In the genomic region with DNA sequence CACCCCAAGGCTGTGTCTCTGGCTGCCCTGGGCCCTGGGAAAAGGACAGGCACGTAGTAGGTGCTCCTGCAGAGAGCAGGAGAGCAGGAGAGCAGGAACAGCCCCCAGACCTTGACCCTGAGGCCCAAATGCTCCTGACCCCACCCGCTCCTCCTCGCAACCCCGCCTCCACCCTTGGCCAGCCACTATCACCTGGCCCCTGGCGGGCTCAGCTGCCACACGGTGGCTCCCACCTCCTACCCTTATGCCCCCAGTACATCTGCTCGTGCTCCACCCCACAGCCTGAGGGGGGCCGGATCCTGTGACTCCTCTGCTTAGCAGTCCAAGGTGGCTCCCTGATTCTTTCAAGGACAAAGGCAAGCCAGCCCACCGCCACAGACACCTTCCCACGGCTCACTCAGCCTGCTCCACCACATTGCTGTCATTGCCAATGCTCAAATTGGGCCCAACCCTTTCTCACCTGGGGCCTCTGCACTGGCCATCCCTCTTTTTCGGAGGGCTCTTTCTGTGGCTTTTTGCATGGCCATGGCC, we compare ENCODE assay signal across 24 cellular contexts. TPM values are rescaled to one million over a fixed set of nuclear protein-coding genes. Genes with fewer than 3 reads are reported as not detected.
DNase-seq lines count a peak whose midpoint lies in the region; ATAC-seq, FAIRE-seq and TF ChIP-seq lines count a peak whose summit lies in the region.
"Had no signal": no experiment of that assay in that cellular context is flagged by ENCODE, and none has a peak within 500 bp of the region (broad histone marks: within the 10 kb centered on the region; RNA-seq: fewer than 3 reads in every experiment).

No MANE protein-coding gene starts in this region.

- no peak for TF ChIP-seq CTCF in H1 (IDR thresholded peaks at IDR 0.05; ENCODE audit: control extremely low read depth in 1 of 3, insufficient read depth in 1 of 3, low read depth in 1 of 3, low read length in 3 of 3)
- TF ChIP-seq CTCF in smooth muscle cell (IDR thresholded peaks at IDR 0.05; ENCODE audit: borderline replicate concordance, insufficient read depth, poor library complexity, severe bottlenecking): no peak
- no peak for TF ChIP-seq CTCF in thyroid gland (IDR thresholded peaks at IDR 0.05)

- TF ChIP-seq RAD21 in H1 (IDR thresholded peaks at IDR 0.05 in 1 of 2, conservative IDR thresholded peaks at IDR 0.05 in 1 of 2; ENCODE audit: low read depth in 2 of 2, low read length in 2 of 2): no peak

- intact Hi-C loops in thyroid gland (cut with DNase I): no loop called here

- H2AFZ ChIP-seq in H1 (ENCODE audit: low read length): no peak overlapping the region
- H2AFZ ChIP-seq in smooth muscle cell (ENCODE audit: low read depth): no peak overlapping the region

- POLR2A ChIA-PET in H1 (lab: Charles Lee; ENCODE audit: partially characterized antibody): interaction anchor here (0.9 kb wide), 2 partner anchors 14 to 209 kb away, joined by 3 read pairs; no protein-coding TSS in a partner anchor

- no peak overlapping the region for H3K56ac ChIP-seq in H1 (replicated peaks; ENCODE audit: insufficient read length, low read depth, low read length)

- H3K23me2 ChIP-seq in H1 (ENCODE audit: low read depth, low read length): no peaks in the 10 kb centered on the region

- no peak overlapping the region for H2BK20ac ChIP-seq in H1 (ENCODE audit: low read length)

- peak overlapping the region; percentile 18; the same call in 1 of the 2 replicates for H2BK5ac ChIP-seq in H1 (ENCODE audit: low read depth, low read length)

- no peak overlapping the region for H3K27ac ChIP-seq in H1 (ENCODE audit: low read depth, low read length)
- H3K27ac ChIP-seq in smooth muscle cell (ENCODE audit: low read depth): peak overlapping the region; percentile 97
- H3K27ac ChIP-seq in thyroid gland: no peak overlapping the region
- H3K27ac ChIP-seq: 22Rv1, body of pancreas, neutrophil had no signal

- CTCF ChIA-PET in H1 (lab: Charles Lee; ENCODE audit: partially characterized antibody): interaction anchor here (1.2 to 1.9 kb wide), 2 partner anchors 19 kb away, joined by 3 to 11 read pairs; partner anchors contain the start of gene BGN

- H3K4me3 ChIP-seq in H1 (ENCODE audit: extremely low read depth in 1 of 4, insufficient read depth in 2 of 4, low read depth in 3 of 4, low read length in 4 of 4) (no peak overlapping the region), smooth muscle cell (no peak overlapping the region), thyroid gland (replicated peaks in 1 of 3) (no peak overlapping the region)
- H3K4me3 ChIP-seq: body of pancreas had no signal

- no peaks in the 10 kb centered on the region for H3K9me3 ChIP-seq in H1 (ENCODE audit: insufficient read depth in 2 of 2, low read depth in 1 of 2, low read length in 1 of 2)
- H3K9me3 ChIP-seq in smooth muscle cell (replicated peaks; ENCODE audit: low read depth): no peaks in the 10 kb centered on the region
- H3K9me3 ChIP-seq in thyroid gland: no peaks in the 10 kb centered on the region
- H3K9me3 ChIP-seq: BE2C, body of pancreas, neutrophil had no signal

- no peaks in the 10 kb centered on the region for H3F3A ChIP-seq in smooth muscle cell (ENCODE audit: low read depth)

- H4K91ac ChIP-seq in H1 (replicated peaks; ENCODE audit: insufficient read length, low read length): no peak overlapping the region

- ATAC-seq in GM19455 (IDR thresholded peaks at IDR 0.05; ENCODE audit: unreplicated experiment) (no peak), HG02885 (IDR thresholded peaks at IDR 0.05; ENCODE audit: poor library complexity, unreplicated experiment) (no peak)
- ATAC-seq: activated T-cell treated with anti-CD3 and anti-CD28 coated beads, Interleukin-2, amount 50 U/mL, for 72 hours; body of pancreas; left colon had no signal

- no peak overlapping the region for H3K4ac ChIP-seq in H1 (replicated peaks; ENCODE audit: insufficient read length, low read depth, low read length)

- WGBS in H1 (ENCODE audit: extremely low coverage in 1 of 2, insufficient coverage in 1 of 2, insufficient read length in 1 of 2, insufficient replicate concordance in 2 of 2, low coverage in 1 of 2, low lambda C conversion rate in 2 of 2, missing lambda C conversion rate in 1 of 2), 2 experiments: 100% methylated on average over 3 of the region's 11 CpGs; no CpG with 5 or more reads in 1 of the 2 experiments
- WGBS in smooth muscle cell (ENCODE audit: low lambda C conversion rate): 64% methylated on average over 8 of the region's 11 CpGs
- WGBS in thyroid gland, 2 donors: 87 to 95% methylated on average over 10 of the region's 11 CpGs

- no peak overlapping the region for H2BK120ac ChIP-seq in H1 (replicated peaks; ENCODE audit: low read depth, low read length)

- no peak for FAIRE-seq in H1 (lab: Jason Lieb, UNC)
- FAIRE-seq: GM19239, RCC 7860 had no signal

- 0 out of 2 replicates have a peak overlapping the region, but pooled peaks have one; percentile 9 for H2AK5ac ChIP-seq in H1 (ENCODE audit: low read depth, low read length)

- H3K4me1 ChIP-seq in H1 (replicated peaks in 1 of 4; ENCODE audit: control insufficient read depth in 3 of 4, insufficient read depth in 4 of 4, low read length in 3 of 4) (peaks cover 0 to 17% (median 5%) of the 10 kb centered on the region in 4 experiments; a peak in 3 of 7 replicates), smooth muscle cell (ENCODE audit: low read depth) (no peaks in the 10 kb centered on the region), thyroid gland (peaks cover 0 to 5% of the 10 kb centered on the region in 2 donors)

- no peak overlapping the region for H4K8ac ChIP-seq in H1 (ENCODE audit: extremely low read depth, insufficient read depth, low read length)

- no peak overlapping the region; the same call in 1 of the 2 replicates for H2BK12ac ChIP-seq in H1 (ENCODE audit: low read depth, low read length)

- no peak overlapping the region for H3K9ac ChIP-seq in H1 (replicated peaks in 1 of 4; ENCODE audit: extremely low read depth in 1 of 4, low read depth in 3 of 4, low read length in 3 of 4)
- peak overlapping the region; percentile 29 for H3K9ac ChIP-seq in smooth muscle cell (ENCODE audit: low read depth)

- H3K79me1 ChIP-seq in H1 (ENCODE audit: low read depth, low read length): no peaks in the 10 kb centered on the region

- no peak overlapping the region for H4K5ac ChIP-seq in H1 (ENCODE audit: insufficient read length, low read depth, low read length)

- no peak overlapping the region for H3K14ac ChIP-seq in H1 (ENCODE audit: insufficient read length)

- H3K27me3 ChIP-seq in H1 (replicated peaks in 1 of 4; ENCODE audit: control insufficient read depth in 3 of 4, extremely low read depth in 1 of 4, insufficient read depth in 3 of 4, low read length in 3 of 4) (peaks cover 5 to 24% (median 18%) of the 10 kb centered on the region in 4 experiments; a peak in 6 of 7 replicates), smooth muscle cell (ENCODE audit: low read depth) (no peaks in the 10 kb centered on the region), thyroid gland (no peaks in the 10 kb centered on the region)
- H3K27me3 ChIP-seq: BE2C, body of pancreas had no signal

- H3K4me2 ChIP-seq in H1 (ENCODE audit: insufficient read depth in 1 of 2, low read depth in 2 of 2, low read length in 2 of 2): no peak overlapping the region
- peak overlapping the region; percentile 52 for H3K4me2 ChIP-seq in smooth muscle cell

- DNase-seq in NCI-H1694 treated with DMSO at 0.1 percent for 48 hours (lab: John Stamatoyannopoulos, UW) (peak; percentile 14), NCI-H1694 (lab: John Stamatoyannopoulos, UW) (no peak), ELF-1 (ENCODE audit: low read depth, low spot score) (peak; percentile 75), H1 (ENCODE audit: low read depth in 1 of 2, low spot score in 2 of 2) (no peak), smooth muscle cell (lab: John Stamatoyannopoulos, UW; ENCODE audit: unreplicated experiment) (no peak), thyroid gland (no peak)
- DNase-seq: activated T-cell treated with anti-CD3 and anti-CD28 coated beads, Interleukin-2, amount 50 U/mL, for 72 hours; body of pancreas; foreskin melanocyte; GF-D8; left colon; NCI-H1436; NCI-H345 had no signal

- no peak for TF ChIP-seq EP300 in H1 (IDR thresholded peaks at IDR 0.05; ENCODE audit: borderline replicate concordance in 1 of 2, low read depth in 2 of 2, low read length in 2 of 2)

- H3K18ac ChIP-seq in H1 (ENCODE audit: extremely low read depth, low read length): no peak overlapping the region

- H3K36me3 ChIP-seq in H1 (ENCODE audit: control insufficient read depth in 2 of 4, insufficient read depth in 4 of 4, low read length in 3 of 4) (no peaks in the 10 kb centered on the region), smooth muscle cell (ENCODE audit: low read depth) (no peaks in the 10 kb centered on the region), thyroid gland (no peaks in the 10 kb centered on the region)
- H3K36me3 ChIP-seq: BE2C, neutrophil had no signal

- peaks cover 0 to 1% of the 10 kb centered on the region in 2 experiments for H4K20me1 ChIP-seq in H1 (replicated peaks in 1 of 2; ENCODE audit: control insufficient read depth in 1 of 2, insufficient read depth in 2 of 2, low read length in 2 of 2)
- no peaks in the 10 kb centered on the region for H4K20me1 ChIP-seq in smooth muscle cell (ENCODE audit: low read depth)

- no peaks in the 10 kb centered on the region for H3K79me2 ChIP-seq in H1 (ENCODE audit: control insufficient read depth in 1 of 2, insufficient read depth in 2 of 2, low read length in 2 of 2)
- no peaks in the 10 kb centered on the region for H3K79me2 ChIP-seq in smooth muscle cell (ENCODE audit: low read depth)

- TF ChIP-seq POLR2A in H1 (IDR thresholded peaks at IDR 0.05; ENCODE audit: control extremely low read depth in 1 of 2, low read depth in 2 of 2, low read length in 2 of 2) (no peak), thyroid gland (IDR thresholded peaks at IDR 0.05) (no peak)

- H2BK15ac ChIP-seq in H1 (ENCODE audit: low read length): no peak overlapping the region

- no peak overlapping the region for H3K23ac ChIP-seq in H1 (ENCODE audit: insufficient read length)

RNA-seq across cellular contexts. Expression of gene HAUS7, which starts 5.4 kb away (rescaled TPM):
- 53.4 and 54.0 TPM in 2 replicates for total RNA-seq in H1 (2021; fragmentation: NEBNext Ultra II Directional; extraction: Animal tissue kit (Norgen Biotek cat#: 25700))
- 45.4 and 56.9 TPM in 2 replicates for polyA plus RNA-seq in H1 (2011; rRNA removed)
- polyA plus RNA-seq in H1 (2011; cell fraction: cytosol; rRNA removed): 55.1 TPM
- 89.9 TPM for polyA plus RNA-seq in H1 (2011; cell fraction: nucleus; rRNA removed)
- polyA plus RNA-seq in H1 (2012, experiment 1 of 2): 22.9 to 64.8 TPM (median 56.1 TPM) in 4 replicates
- 50.9 TPM for polyA plus RNA-seq in H1 (2012, experiment 2 of 2)
- 30.3 TPM for polyA plus RNA-seq in H1 (2013, experiment 1 of 2)
- 32.6 TPM for polyA plus RNA-seq in H1 (2013, experiment 2 of 2)
- polyA minus RNA-seq in H1 (2011; rRNA and poly(A)+ RNA removed): 30.5 and 30.6 TPM in 2 replicates
- polyA minus RNA-seq in H1 (2011; cell fraction: cytosol; rRNA and poly(A)+ RNA removed): 20.8 TPM
- 17.5 TPM for polyA minus RNA-seq in H1 (2011; cell fraction: nucleus; rRNA and poly(A)+ RNA removed)
- total RNA-seq in smooth muscle cell: 8.9 and 18.5 TPM in 2 replicates
- polyA plus RNA-seq in smooth muscle cell: 26.1 and 27.4 TPM in 2 replicates
- total RNA-seq in thyroid gland: 10 to 100 TPM; 20.7 to 46.8 (median 27.7) TPM

RNA-seq across cellular contexts. Expression of gene BGN, which starts 19.0 kb away (rescaled TPM):
- total RNA-seq in H1 (2021; fragmentation: NEBNext Ultra II Directional; extraction: Animal tissue kit (Norgen Biotek cat#: 25700)): 2.1 and 2.4 TPM in 2 replicates
- polyA plus RNA-seq in H1 (2011; rRNA removed) (1.8 and 2.7 TPM in 2 replicates), smooth muscle cell (387 and 621 TPM in 2 replicates)
- 0.84 TPM for polyA plus RNA-seq in H1 (2011; cell fraction: cytosol; rRNA removed)
- 1.7 TPM for polyA plus RNA-seq in H1 (2011; cell fraction: nucleus; rRNA removed)
- polyA plus RNA-seq in H1 (2012, experiment 1 of 2): 2.0 to 4.0 TPM (median 2.9 TPM) in 4 replicates
- polyA plus RNA-seq in H1 (2012, experiment 2 of 2): 3.3 TPM
- 9.6 TPM for polyA plus RNA-seq in H1 (2013, experiment 1 of 2)
- 9.3 TPM for polyA plus RNA-seq in H1 (2013, experiment 2 of 2)
- 0.95 and 1.4 TPM in 2 replicates for polyA minus RNA-seq in H1 (2011; rRNA and poly(A)+ RNA removed)
- 2.4 TPM for polyA minus RNA-seq in H1 (2011; cell fraction: cytosol; rRNA and poly(A)+ RNA removed)
- 1.6 TPM for polyA minus RNA-seq in H1 (2011; cell fraction: nucleus; rRNA and poly(A)+ RNA removed)
- total RNA-seq in smooth muscle cell (262 and 298 TPM in 2 replicates), thyroid gland (10 to 100 TPM; 51.0 to 84.0 (median 68.6) TPM)
- total RNA-seq: activated CD8-positive, alpha-beta memory T cell treated with anti-CD3 and anti-CD28 coated beads for 36 hours; activated T-cell treated with anti-CD3 and anti-CD28 coated beads, Interleukin-2, amount 50 U/mL, for 72 hours; H4 had no signal

RNA-seq across cellular contexts. Expression of gene TREX2, which starts 30.0 kb away (rescaled TPM):
- total RNA-seq in H1 (2021; fragmentation: NEBNext Ultra II Directional; extraction: Animal tissue kit (Norgen Biotek cat#: 25700)): 0.69 and 0.71 TPM in 2 replicates
- 0.80 and 1.5 TPM in 2 replicates for polyA plus RNA-seq in H1 (2011; rRNA removed)
- polyA plus RNA-seq in H1 (2011; cell fraction: cytosol; rRNA removed): 0.79 TPM
- polyA plus RNA-seq in H1 (2011; cell fraction: nucleus; rRNA removed): 4.4 TPM
- 0.30 to 0.61 TPM (median 0.49 TPM) in 4 replicates for polyA plus RNA-seq in H1 (2012, experiment 1 of 2)
- 0.68 TPM for polyA plus RNA-seq in H1 (2012, experiment 2 of 2)
- polyA plus RNA-seq in H1 (2013, experiment 1 of 2): 0.39 TPM
- polyA plus RNA-seq in H1 (2013, experiment 2 of 2): 0.31 TPM
- polyA minus RNA-seq in H1 (2011; rRNA and poly(A)+ RNA removed): 0.22 and 0.38 TPM in 2 replicates
- polyA minus RNA-seq in H1 (2011; cell fraction: cytosol; rRNA and poly(A)+ RNA removed): 2.0 TPM
- polyA minus RNA-seq in H1 (2011; cell fraction: nucleus; rRNA and poly(A)+ RNA removed): 5.1 TPM
- 1.3 and 4.0 TPM in 2 replicates for total RNA-seq in smooth muscle cell
- 0.41 and 2.5 TPM in 2 replicates for polyA plus RNA-seq in smooth muscle cell
- 1 to 10 TPM in 2 of 4 donors, under 1 TPM in 1, not detected in 1; 0.40 to 8.9 (median 3.2) TPM for total RNA-seq in thyroid gland
- total RNA-seq: epithelial cell of proximal tubule had no signal

RNA-seq across cellular contexts. Expression of gene ATP2B3, which starts 41.6 kb away (rescaled TPM):
- total RNA-seq in H1 (2021; fragmentation: NEBNext Ultra II Directional; extraction: Animal tissue kit (Norgen Biotek cat#: 25700)): 0.15 and 0.19 TPM in 2 replicates
- polyA plus RNA-seq in H1 (2011; rRNA removed): 0.14 and 0.24 TPM in 2 replicates
- polyA plus RNA-seq in H1 (2011; cell fraction: cytosol; rRNA removed): 0.12 TPM
- 0.83 TPM for polyA plus RNA-seq in H1 (2011; cell fraction: nucleus; rRNA removed)
- 0.28 to 0.56 TPM (median 0.32 TPM) in 4 replicates for polyA plus RNA-seq in H1 (2012, experiment 1 of 2)
- polyA plus RNA-seq in H1 (2012, experiment 2 of 2): 0.14 TPM
- 0.26 TPM for polyA plus RNA-seq in H1 (2013, experiment 1 of 2)
- polyA plus RNA-seq in H1 (2013, experiment 2 of 2): 0.26 TPM
- 0.24 and 0.25 TPM in 2 replicates for polyA minus RNA-seq in H1 (2011; rRNA and poly(A)+ RNA removed)
- not detected for polyA minus RNA-seq in H1 (2011; cell fraction: cytosol; rRNA and poly(A)+ RNA removed)
- 0.10 TPM for polyA minus RNA-seq in H1 (2011; cell fraction: nucleus; rRNA and poly(A)+ RNA removed)
- total RNA-seq in smooth muscle cell: 0.22 TPM in 2 replicates
- 0.05 and 0.31 TPM in 2 replicates for polyA plus RNA-seq in smooth muscle cell
- total RNA-seq in thyroid gland: not detected
- total RNA-seq: activated CD8-positive, alpha-beta memory T cell treated with anti-CD3 and anti-CD28 coated beads for 36 hours; activated T-cell treated with anti-CD3 and anti-CD28 coated beads, Interleukin-2, amount 50 U/mL, for 72 hours; body of pancreas; dermis microvascular lymphatic vessel endothelial cell; epithelial cell of proximal tubule; H4 had no signal

Comparison
In these comparisons a context has a peak if more than half of its experiments do, and no peak if none do; other contexts are left out.
1. DNase-seq: peak in NCI-H1694 treated with DMSO at 0.1 percent for 48 hours (single experiment) and ELF-1 (single experiment); none in NCI-H1694 (single experiment), H1 (0 of 2), smooth muscle cell (single experiment) and thyroid gland (0 of 2).
2. RNA of gene BGN, which starts 19.0 kb away (total RNA-seq): 262 to 298 TPM in smooth muscle cell and 51.0 to 84.0 TPM in thyroid gland; 2.1 to 2.4 TPM in H1; every median in the first group is over 10 times any median in the second.